ENCODE assay signal across 16 cellular contexts in the genomic region with DNA sequence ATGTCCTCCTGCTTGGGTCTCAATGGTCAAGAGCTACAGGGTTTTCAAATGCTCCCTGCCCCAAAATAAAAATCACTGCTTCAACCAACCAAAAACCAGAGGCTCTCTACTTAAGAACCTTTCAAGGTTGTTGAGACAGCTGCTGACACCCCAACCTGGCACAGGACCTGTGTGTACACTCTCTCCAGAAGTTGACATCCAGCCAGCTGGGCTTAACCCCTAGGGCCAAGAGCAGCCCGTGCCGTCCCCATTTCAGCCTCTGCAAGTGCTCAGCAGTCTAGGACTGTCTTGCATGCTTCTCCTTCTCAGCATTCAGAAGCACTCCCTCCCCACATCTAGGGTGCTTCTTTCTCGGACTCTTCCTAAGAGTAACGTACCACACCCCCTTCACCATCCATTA. TPM values are rescaled to one million over a fixed set of nuclear protein-coding genes. Genes with fewer than 3 reads are reported as not detected.
DNase-seq lines count a peak whose midpoint lies in the region; ATAC-seq, FAIRE-seq and TF ChIP-seq lines count a peak whose summit lies in the region.
"Had no signal": no experiment of that assay in that cellular context is flagged by ENCODE, and none has a peak within 500 bp of the region (broad histone marks: within the 10 kb centered on the region; RNA-seq: fewer than 3 reads in every experiment).

No MANE protein-coding gene starts in this region.

- ATAC-seq in left ventricle myocardium superior = peak; percentile 27
- no peak for ATAC-seq in Right ventricle myocardium inferior
- no peak for ATAC-seq in T-helper 17 cell
- ATAC-seq in pancreas = peak in 3 of 4 donors; percentile 43 to 80 (median 69)
- ATAC-seq: A549, GM12878 had no signal

- peaks cover 2 to 34% (median 8%) of the 10 kb centered on the region in 3 donors for H3K36me3 ChIP-seq in pancreas

- H3K9me3 ChIP-seq in T-helper 17 cell (ENCODE audit: control insufficient read depth, low read length, poor library complexity, severe bottlenecking) (no peaks in the 10 kb centered on the region), pancreas (no peaks in the 10 kb centered on the region)
- H3K9me3 ChIP-seq: A549, Caco-2, HAP-1 had no signal

- H3K36me3 Mint-ChIP-seq in T-helper 17 cell (ENCODE audit: low read depth) = peaks cover 11% of the 10 kb centered on the region

- WGBS in pancreas, 2 donors = 41 to 45% methylated on average over 4 of the region's 4 CpGs

- H3K4me3 ChIP-seq in pancreas = no peak overlapping the region
- H3K4me3 ChIP-seq: A549, GM12878, HAP-1 had no signal

- DNase-seq in left ventricle myocardium superior (peak; percentile 50), Right ventricle myocardium inferior (ENCODE audit: missing footprints) (no peak), T-helper 17 cell (no peak), pancreas (peak in 5 of 6 donors; percentile 53 to 76 (median 62)), NCI-H82 treated with DMSO at 0.1 percent for 48 hours (lab: John Stamatoyannopoulos, UW; ENCODE audit: unreplicated experiment) (no peak), Ammon's horn (ENCODE audit: low spot score) (no peak)
- DNase-seq in activated CD4-positive, CD25-positive, alpha-beta regulatory T cell treated with anti-CD3 and anti-CD28 coated beads, Interleukin-2, amount 50 U/mL, for 72 hours = no peak
- DNase-seq: Caco-2, Karpas-422, NCI-H1417, NCI-H2081, NCI-H2227 treated with DMSO at 0.1 percent for 48 hours, NCI-H526 had no signal

- no peak overlapping the region for H3K4me3 Mint-ChIP-seq in T-helper 17 cell

- intact Hi-C loops in left ventricle myocardium superior (cut with micrococcal nuclease) = loop anchor here (10.0 kb wide), 1 partner anchor 98 kb away; no protein-coding TSS in a partner anchor
- intact Hi-C loops in Right ventricle myocardium inferior (cut with DNase I) = no loop called here
- intact Hi-C loops in pancreas (cut with DNase I) = loop anchor here in 1 of 3 donors (10.0 kb wide), 1 partner anchor 98 kb away; no protein-coding TSS in a partner anchor

- peak overlapping the region; percentile 11 for H3K27ac Mint-ChIP-seq in T-helper 17 cell

- peaks cover 0 to 10% (median 0%) of the 10 kb centered on the region in 3 donors for H3K4me1 ChIP-seq in pancreas
- H3K4me1 ChIP-seq: Caco-2 had no signal

- no peaks in the 10 kb centered on the region for H3K27me3 Mint-ChIP-seq in T-helper 17 cell

- TF ChIP-seq CTCF in pancreas (IDR thresholded peaks at IDR 0.05) = no peak

- no peak for FAIRE-seq in pancreas (lab: Jason Lieb, UNC)
- FAIRE-seq: A549, GM12878 had no signal

- H3K27me3 ChIP-seq in pancreas = no peaks in the 10 kb centered on the region

- H3K27ac ChIP-seq in pancreas = no peak overlapping the region
- H3K27ac ChIP-seq: A549 had no signal

- peaks cover 5% of the 10 kb centered on the region for H3K4me1 Mint-ChIP-seq in T-helper 17 cell

RNA-seq across cellular contexts. Expression of gene TRAP1, which starts 59.0 kb away (rescaled TPM):
- 152 TPM for total RNA-seq in left ventricle myocardium superior
- 134 TPM for total RNA-seq in Right ventricle myocardium inferior
- total RNA-seq in T-helper 17 cell = 10 to 100 TPM; 77.2 to 80.4 TPM
- total RNA-seq in pancreas = 100 to 1,000 TPM in 1 of 6 donors, 10 to 100 TPM in 5; 58.0 to 133 (median 82.7) TPM
- polyA plus RNA-seq in pancreas = 100 to 1,000 TPM in 1 of 2 donors, 10 to 100 TPM in 1; 80.8 to 254 TPM

Comparison
In these comparisons a context has a peak if more than half of its experiments do, and no peak if none do; other contexts are left out.
1. ATAC-seq: peak in left ventricle myocardium superior (single experiment) and pancreas (3 of 4); none in Right ventricle myocardium inferior (single experiment) and T-helper 17 cell (single experiment).
2. DNase-seq: peak in left ventricle myocardium superior (single experiment) and pancreas (5 of 6); none in Right ventricle myocardium inferior (single experiment), T-helper 17 cell (0 of 3), NCI-H82 treated with DMSO at 0.1 percent for 48 hours (single experiment), Ammon's horn (single experiment) and activated CD4-positive, CD25-positive, alpha-beta regulatory T cell treated with anti-CD3 and anti-CD28 coated beads, Interleukin-2, amount 50 U/mL, for 72 hours (single experiment).